Comparison of ENCODE assay signal across 8 cellular contexts in the genomic region with DNA sequence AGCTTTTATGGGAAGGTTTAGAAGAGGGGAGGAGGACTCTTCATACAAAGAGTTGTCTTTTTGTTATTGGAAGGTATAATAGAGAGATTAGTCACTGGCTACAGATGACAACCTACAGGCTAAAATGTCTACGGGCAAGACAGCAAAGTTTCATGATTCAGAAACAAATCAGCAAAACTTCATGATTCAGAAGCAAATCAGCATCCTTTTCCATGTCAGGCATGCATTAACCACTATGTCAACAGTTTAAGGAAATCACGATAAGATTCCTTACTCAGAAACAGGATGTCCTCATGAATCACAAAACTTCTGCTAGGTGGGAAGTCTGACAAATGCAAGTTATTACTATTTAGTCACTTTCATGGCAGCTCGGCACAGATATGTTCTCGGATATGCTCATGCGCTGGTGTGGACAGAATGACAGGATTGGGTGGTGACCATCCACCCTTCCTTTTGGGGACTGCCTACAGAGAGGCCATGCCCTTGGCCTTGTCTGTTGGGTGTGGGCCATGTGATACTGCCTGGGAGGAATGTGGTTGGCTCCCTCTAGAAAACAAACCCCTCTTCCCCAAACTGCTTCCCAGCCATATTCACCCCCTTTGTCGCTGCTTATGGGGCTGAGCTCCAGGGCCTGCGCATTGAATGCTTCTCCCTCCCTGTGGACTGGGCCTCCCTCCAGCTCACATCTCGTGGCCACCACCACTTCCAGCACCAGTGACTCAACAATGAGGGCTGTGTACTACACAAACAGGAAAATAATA. TPM values are rescaled to one million over a fixed set of nuclear protein-coding genes. Genes with fewer than 3 reads are reported as not detected.
DNase-seq lines count a peak whose midpoint lies in the region; ATAC-seq and TF ChIP-seq lines count a peak whose summit lies in the region.

No MANE protein-coding gene starts in this region.

- no peak for TF ChIP-seq CTCF in HCT116 (IDR thresholded peaks at IDR 0.05 in 2 of 3, conservative IDR thresholded peaks at IDR 0.05 in 1 of 3; ENCODE audit: borderline replicate concordance in 1 of 3, insufficient read depth in 1 of 3, low read depth in 2 of 3, low read length in 2 of 3)
- TF ChIP-seq CTCF in WERI-Rb-1 (IDR thresholded peaks at IDR 0.05; ENCODE audit: low read depth, low read length), result no peak

- POLR2A ChIA-PET in HCT116 (lab: Charles Lee), result interaction anchor here (0.6 to 4.3 kb wide), 6 partner anchors 11 to 57 kb away, joined by 3 to 38 read pairs (median 3); partner anchors contain the start of genes C11orf91 and CD59

- peak overlapping the region; percentile 72 for H3K27ac ChIP-seq in HCT116 (ENCODE audit: low read depth, low read length)
- peak overlapping the region; percentile 98 for H3K27ac ChIP-seq in right cardiac atrium (ENCODE audit: low read length)
- H3K27ac ChIP-seq in skeletal muscle tissue (ENCODE audit: low read depth, low read length), result peak overlapping the region; percentile 82
- H3K27ac ChIP-seq in WERI-Rb-1, result no peak overlapping the region

- H3K9me2 ChIP-seq in HCT116 (ENCODE audit: insufficient read depth), result no peaks in the 10 kb centered on the region

- intact Hi-C loops in HCT116 (cut with micrococcal nuclease) (loop anchor here (5.0 to 10.0 kb wide), 2 partner anchors 58 to 806 kb away; no protein-coding TSS in a partner anchor), right cardiac atrium (cut with DNase I) (loop anchor here in 2 of 4 donors (5.0 kb wide), 1 partner anchor 47 kb away; the partner anchor contains the start of gene CD59 (in 2 of the 2))

- DNase-seq in HCT116 (ENCODE audit: low read depth, low spot score), result peak; percentile 81
- DNase-seq in amniotic stem cell (lab: John Stamatoyannopoulos, UW), result peak; percentile 86
- peak; percentile 86 to 92 (median 88) for DNase-seq in right cardiac atrium
- DNase-seq in MV-4-11 (lab: John Stamatoyannopoulos, UW), result no peak
- DNase-seq in WERI-Rb-1, result no peak
- DNase-seq in immature natural killer cell, result no peak

- peak; percentile 60 for ATAC-seq in HCT116
- ATAC-seq in right cardiac atrium, result peak; percentile 91 to 94
- no peak for ATAC-seq in GM18498 (IDR thresholded peaks at IDR 0.05; ENCODE audit: unreplicated experiment)

- H3K4me3 ChIP-seq in HCT116 (replicated peaks in 1 of 2; ENCODE audit: low read depth in 1 of 2, low read length in 2 of 2) (peak overlapping the region in 1 of 2 experiments; percentile 29; a peak in 1 of 4 replicates), right cardiac atrium (ENCODE audit: low read length) (no peak overlapping the region), skeletal muscle tissue (ENCODE audit: low read length in 3 of 3) (no peak overlapping the region), WERI-Rb-1 (ENCODE audit: low read depth, low read length) (no peak overlapping the region)

- peaks cover 3 to 8% (median 7%) of the 10 kb centered on the region in 3 donors for H3K27me3 Mint-ChIP-seq in immature natural killer cell (ENCODE audit: low read depth in 3 of 3)

- peak; percentile 36; the same call in 1 of the 2 replicates for TF ChIP-seq RAD21 in HCT116 (IDR thresholded peaks at IDR 0.05; ENCODE audit: low read depth)

- H3K36me3 ChIP-seq in HCT116 (ENCODE audit: control insufficient read depth in 1 of 2, insufficient read depth in 2 of 2, low read length in 2 of 2), result no peaks in the 10 kb centered on the region
- no peaks in the 10 kb centered on the region for H3K36me3 ChIP-seq in skeletal muscle tissue (ENCODE audit: control insufficient read depth in 3 of 3, insufficient read depth in 3 of 3, low read length in 3 of 3)
- H3K36me3 ChIP-seq in WERI-Rb-1, result no peaks in the 10 kb centered on the region

- peaks cover 0 to 4% (median under 1%) of the 10 kb centered on the region in 6 donors for H3K9me3 Mint-ChIP-seq in immature natural killer cell

- H3K36me3 Mint-ChIP-seq in immature natural killer cell, result no peaks in the 10 kb centered on the region

- peak overlapping the region; percentile 76 for H3K4me2 ChIP-seq in HCT116 (ENCODE audit: low read length)

- H3K4me3 Mint-ChIP-seq in immature natural killer cell, result no peak overlapping the region

- BruUV-seq in HCT116 (replicated peaks; lab: Mats Ljungman, UMichigan), result no TSS peak

- peaks cover 42 to 77% of the 10 kb centered on the region in 2 experiments for H3K4me1 ChIP-seq in HCT116 (ENCODE audit: control insufficient read depth in 1 of 2, insufficient read depth in 2 of 2, low read length in 2 of 2)
- peaks cover 27% of the 10 kb centered on the region for H3K4me1 ChIP-seq in right cardiac atrium (ENCODE audit: control insufficient read depth, insufficient read depth, low read length)
- H3K4me1 ChIP-seq in skeletal muscle tissue (ENCODE audit: control insufficient read depth in 3 of 3, insufficient read depth in 3 of 3, low read length in 3 of 3), result peaks cover 38 to 45% (median 43%) of the 10 kb centered on the region in 3 donors

- no peak for TF ChIP-seq POLR2A in HCT116 (IDR thresholded peaks at IDR 0.05; ENCODE audit: borderline replicate concordance, extremely low read depth, insufficient read depth, insufficient read length)

- H3K9ac ChIP-seq in HCT116 (ENCODE audit: low read length) (peak overlapping the region; percentile 57), skeletal muscle tissue (ENCODE audit: low read depth in 1 of 3, low read length in 3 of 3) (peak overlapping the region in 1 of 3 donors; percentile 9)

- no peaks in the 10 kb centered on the region for H4K20me1 ChIP-seq in HCT116 (ENCODE audit: insufficient read depth)

- no peaks in the 10 kb centered on the region for H3K79me2 ChIP-seq in HCT116 (ENCODE audit: insufficient read depth, low read length)

- H2AFZ ChIP-seq in HCT116 (ENCODE audit: low read depth, low read length, poor library complexity, severe bottlenecking), result peak overlapping the region; percentile 52

- H3K4me1 Mint-ChIP-seq in immature natural killer cell, result no peaks in the 10 kb centered on the region

- H3K9me3 ChIP-seq in HCT116 (ENCODE audit: control insufficient read depth in 1 of 2, insufficient read depth in 1 of 2, low read depth in 1 of 2, low read length in 2 of 2) (no peaks in the 10 kb centered on the region), right cardiac atrium (ENCODE audit: control insufficient read depth, low read length) (no peaks in the 10 kb centered on the region), skeletal muscle tissue (ENCODE audit: control insufficient read depth in 3 of 3, low read length in 3 of 3) (no peaks in the 10 kb centered on the region), WERI-Rb-1 (ENCODE audit: severe bottlenecking) (peaks cover 5% of the 10 kb centered on the region)

- 32% methylated on average over 8 of the region's 8 CpGs for WGBS in right cardiac atrium

- H3K27me3 ChIP-seq in HCT116 (ENCODE audit: insufficient read depth, low read length) (no peaks in the 10 kb centered on the region), right cardiac atrium (ENCODE audit: control insufficient read depth, insufficient read depth) (no peaks in the 10 kb centered on the region), skeletal muscle tissue (ENCODE audit: control insufficient read depth in 3 of 3, insufficient read depth in 3 of 3, low read length in 3 of 3) (no peaks in the 10 kb centered on the region), WERI-Rb-1 (ENCODE audit: insufficient read depth, low read depth, severe bottlenecking) (no peaks in the 10 kb centered on the region)

- peak overlapping the region in 1 of 6 donors; percentile 58 for H3K27ac Mint-ChIP-seq in immature natural killer cell

- RAD21 ChIA-PET in HCT116 (lab: Charles Lee; ENCODE audit: low non-redundant PET in 1 of 2, low total read pairs in 2 of 2, uncharacterized antibody in 2 of 2, unreplicated experiment in 2 of 2), result interaction anchor here in 1 of 2 experiments (0.6 kb wide), 1 partner anchor 277 kb away, joined by 3 read pairs; no protein-coding TSS in a partner anchor

- CTCF ChIA-PET in HCT116 (lab: Charles Lee), result interaction anchor here (0.6 to 8.4 kb wide), 9 partner anchors 26 to 525 kb away, joined by 3 to 57 read pairs (median 3); partner anchors contain the start of gene CD59

TF ChIP-seq in HCT116, 20 proteins besides CTCF, POLR2A, EP300 and RAD21 (continues in another document):
- TF ChIP-seq TCF7L2 (IDR thresholded peaks at IDR 0.05; ENCODE audit: borderline replicate concordance, extremely low read depth, insufficient read depth, insufficient read length) (no peak), FOSL1 (IDR thresholded peaks at IDR 0.05; ENCODE audit: low read depth) (peak; percentile 94), EGR1 (IDR thresholded peaks at IDR 0.05; ENCODE audit: low read depth) (peak; percentile 36; the same call in 1 of the 2 replicates), CBX3 (IDR thresholded peaks at IDR 0.05; ENCODE audit: low read depth) (peak; percentile 78), ZFX (IDR thresholded peaks at IDR 0.05) (no peak; the same call in 1 of the 2 replicates), ELF1 (IDR thresholded peaks at IDR 0.05; ENCODE audit: borderline replicate concordance, low read depth) (no peak; the same call in 1 of the 2 replicates), CEBPB (IDR thresholded peaks at IDR 0.05; ENCODE audit: low read depth) (peak; percentile 88)
- TF ChIP-seq, protein P1, sequence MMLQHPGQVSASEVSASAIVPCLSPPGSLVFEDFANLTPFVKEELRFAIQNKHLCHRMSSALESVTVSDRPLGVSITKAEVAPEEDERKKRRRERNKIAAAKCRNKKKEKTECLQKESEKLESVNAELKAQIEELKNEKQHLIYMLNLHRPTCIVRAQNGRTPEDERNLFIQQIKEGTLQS (IDR thresholded peaks at IDR 0.05), result no peak
- TF ChIP-seq, protein P2, sequence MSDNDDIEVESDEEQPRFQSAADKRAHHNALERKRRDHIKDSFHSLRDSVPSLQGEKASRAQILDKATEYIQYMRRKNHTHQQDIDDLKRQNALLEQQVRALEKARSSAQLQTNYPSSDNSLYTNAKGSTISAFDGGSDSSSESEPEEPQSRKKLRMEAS (IDR thresholded peaks at IDR 0.05), result peak; percentile 76

RNA-seq across cellular contexts. Expression of gene C11orf91, which starts 10.2 kb away (rescaled TPM):
- 0.54 TPM for total RNA-seq in HCT116 (2021; ENCODE audit: unreplicated experiment)
- polyA plus RNA-seq in HCT116 (2012), result 0.09 and 0.21 TPM in 2 replicates
- 1 to 10 TPM in 1 of 4 donors, not detected in 3; 1.9 TPM for total RNA-seq in right cardiac atrium
- polyA plus RNA-seq in right cardiac atrium, result not detected
- not detected for total RNA-seq in skeletal muscle tissue
- not detected for polyA plus RNA-seq in immature natural killer cell

RNA-seq across cellular contexts. Expression of gene CD59, which starts 45.8 kb away (rescaled TPM):
- total RNA-seq in HCT116 (2021; ENCODE audit: unreplicated experiment), result 122 TPM
- polyA plus RNA-seq in HCT116 (2012), result 158 and 189 TPM in 2 replicates
- total RNA-seq in right cardiac atrium, result 100 to 1,000 TPM; 619 to 780 (median 669) TPM
- polyA plus RNA-seq in right cardiac atrium, result 245 TPM
- 64.7 TPM for total RNA-seq in skeletal muscle tissue
- 10 to 100 TPM; 46.9 to 70.7 (median 54.9) TPM for polyA plus RNA-seq in immature natural killer cell

Comparison
In these comparisons a context has a peak if more than half of its experiments do, and no peak if none do; other contexts are left out.
1. DNase-seq: peak in HCT116 (single experiment), amniotic stem cell (single experiment) and right cardiac atrium (3 of 3); none in MV-4-11 (single experiment), WERI-Rb-1 (single experiment) and immature natural killer cell (0 of 3).